8 cellular contexts compared by ENCODE assay signal in the genomic region with DNA sequence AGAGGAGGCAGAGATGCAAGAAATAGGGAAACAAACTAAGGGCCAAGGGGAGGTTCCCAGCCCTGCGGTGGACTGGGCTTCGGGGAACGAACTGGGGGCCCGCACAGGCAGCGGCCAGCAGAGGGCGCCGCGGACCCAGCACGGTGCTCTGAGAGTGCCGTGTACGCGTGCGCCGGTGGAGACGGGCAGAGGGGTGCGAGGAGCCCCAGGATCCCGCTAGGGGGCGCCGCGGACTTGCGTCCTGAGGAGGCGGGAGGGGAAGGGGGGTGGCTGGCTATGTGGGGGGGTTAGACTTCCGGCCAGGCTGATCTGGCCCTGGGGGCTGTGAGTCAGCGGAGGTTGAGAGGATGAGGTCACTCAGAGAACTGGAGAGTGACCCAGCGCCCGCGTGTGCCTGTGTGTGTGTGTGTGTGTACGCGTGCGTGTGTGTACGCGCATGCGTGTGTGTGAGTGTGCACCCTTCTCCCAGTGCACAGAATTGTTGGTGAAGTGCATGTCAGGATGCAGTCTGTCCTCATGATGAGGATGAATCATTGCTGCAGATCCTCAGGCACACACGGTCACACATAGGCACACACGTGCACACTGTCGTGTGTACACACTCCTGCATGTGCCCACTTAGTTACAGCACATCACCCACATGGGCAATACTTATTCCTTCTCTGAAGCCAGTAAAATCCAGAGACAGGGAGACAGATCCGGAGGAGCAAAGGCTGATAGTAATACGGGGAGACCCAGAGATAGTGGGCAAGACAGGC. TPM values are rescaled to one million over a fixed set of nuclear protein-coding genes. Genes with fewer than 3 reads are reported as not detected.
DNase-seq lines count a peak whose midpoint lies in the region; ATAC-seq and TF ChIP-seq lines count a peak whose summit lies in the region.

No MANE protein-coding gene starts in this region.

- H3K4me3 Mint-ChIP-seq in nephron progenitor cell = peak overlapping the region; percentile 31

- peak overlapping the region; percentile 91 for H3K27ac Mint-ChIP-seq in nephron progenitor cell

- TF ChIP-seq CTCF in LNCaP clone FGC (IDR thresholded peaks at IDR 0.05; ENCODE audit: control insufficient read depth, extremely low read depth, insufficient read depth) (peak; percentile 99), nephron progenitor cell (IDR thresholded peaks at IDR 0.05) (peak; percentile 99)

- H3K4me3 ChIP-seq in LNCaP clone FGC (ENCODE audit: low read depth, low read length) = peak overlapping the region; percentile 42

- H3K9me3 Mint-ChIP-seq in nephron progenitor cell = no peaks in the 10 kb centered on the region

- peak; percentile 55 for ATAC-seq in GM21723 (IDR thresholded peaks at IDR 0.05; ENCODE audit: unreplicated experiment)

- peaks cover 51% of the 10 kb centered on the region for H3K27me3 Mint-ChIP-seq in nephron progenitor cell (ENCODE audit: low read depth, poor library complexity)

- DNase-seq in DMS 273 (lab: John Stamatoyannopoulos, UW; ENCODE audit: unreplicated experiment) (peak; percentile 98), LNCaP clone FGC (ENCODE audit: low read depth) (peak; percentile 47), RPMI7951 (ENCODE audit: low read depth) (peak; percentile 96), fibroblast of peridontal ligament (ENCODE audit: extremely low read depth) (peak; percentile 97), nephron progenitor cell (peak; percentile 99)
- peak; percentile 75 to 86 for DNase-seq in activated T-helper 1 cell treated with anti-CD3 and anti-CD28 coated beads, Interleukin-2, amount 50 U/mL, for 16 hours (ENCODE audit: low read depth in 1 of 2, low spot score in 1 of 2)
- DNase-seq in stimulated activated naive CD4-positive, alpha-beta T cell treated with Interleukin-2 at 50 U/mL for 16 hours (lab: John Stamatoyannopoulos, UW) = peak; percentile 84

- H3K4me1 Mint-ChIP-seq in nephron progenitor cell = peaks cover 71% of the 10 kb centered on the region

- H3K36me3 Mint-ChIP-seq in nephron progenitor cell (ENCODE audit: low read depth) = no peaks in the 10 kb centered on the region

RNA-seq across cellular contexts. Expression of a gene that starts 17.0 kb away (rescaled TPM):
- 24.2 and 39.1 TPM in 2 replicates for total RNA-seq in RPMI7951 (2014; rRNA removed; shearing (Covaris generic))

RNA-seq across cellular contexts. Expression of a gene that starts 18.3 kb away (rescaled TPM):
- 0.12 TPM in 1 of 2 replicates, not detected in the other for total RNA-seq in RPMI7951 (2014; rRNA removed; shearing (Covaris generic))

RNA-seq across cellular contexts. Expression of a gene that starts 41.0 kb away (rescaled TPM):
- not detected in 2 replicates for total RNA-seq in RPMI7951 (2014; rRNA removed; shearing (Covaris generic))

RNA-seq across cellular contexts. Expression of a gene that starts 45.2 kb away (rescaled TPM):
- 66.6 and 81.6 TPM in 2 replicates for total RNA-seq in RPMI7951 (2014; rRNA removed; shearing (Covaris generic))

RNA-seq across cellular contexts. Expression of a gene that starts 58.9 kb away (rescaled TPM):
- total RNA-seq in RPMI7951 (2014; rRNA removed; shearing (Covaris generic)) = 17.2 and 23.8 TPM in 2 replicates

Comparison
In these comparisons a context has a peak if more than half of its experiments do, and no peak if none do; other contexts are left out.
1. Peak in every context shown above with its lines: DNase-seq, ATAC-seq and H3K4me3 ChIP-seq.
2. DNase-seq: peak in every context shown above with its lines; median percentile 99 in nephron progenitor cell; 98 in DMS 273; 97 in fibroblast of peridontal ligament; 96 in RPMI7951; 84 in stimulated activated naive CD4-positive, alpha-beta T cell treated with Interleukin-2 at 50 U/mL for 16 hours; 80 in activated T-helper 1 cell treated with anti-CD3 and anti-CD28 coated beads, Interleukin-2, amount 50 U/mL, for 16 hours; 47 in LNCaP clone FGC.